12 cellular contexts compared by ENCODE assay signal in the genomic region with DNA sequence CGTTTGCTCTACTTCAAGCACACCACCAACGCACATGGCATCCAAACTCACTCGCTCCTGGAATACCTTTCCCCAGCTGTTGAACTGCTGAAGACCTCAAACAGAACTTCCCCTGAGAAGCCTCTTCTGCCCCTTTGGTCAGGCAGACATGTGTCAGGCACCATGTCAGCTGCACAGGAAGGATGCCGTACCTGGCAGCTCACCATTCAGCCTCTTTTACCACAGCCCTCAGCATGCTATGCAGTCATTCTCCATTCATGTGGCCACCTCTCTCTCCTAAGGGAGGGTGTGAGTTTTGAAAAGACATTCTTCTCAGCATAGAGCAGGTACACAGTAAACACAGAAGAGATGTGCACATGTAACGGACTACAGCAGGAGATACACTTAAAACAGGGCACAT. TPM values are rescaled to one million over a fixed set of nuclear protein-coding genes. Genes with fewer than 3 reads are reported as not detected.
DNase-seq lines count a peak whose midpoint lies in the region; ATAC-seq and TF ChIP-seq lines count a peak whose summit lies in the region.
"Had no signal": no experiment of that assay in that cellular context is flagged by ENCODE, and none has a peak within 500 bp of the region (broad histone marks: within the 10 kb centered on the region; RNA-seq: fewer than 3 reads in every experiment).

No MANE protein-coding gene starts in this region.

- no peak for TF ChIP-seq CTCF in CD4-positive, alpha-beta T cell (IDR thresholded peaks at IDR 0.05)
- TF ChIP-seq CTCF in gastrocnemius medialis (IDR thresholded peaks at IDR 0.05 in 4 of 5, conservative IDR thresholded peaks at IDR 0.05 in 1 of 5), result no peak

- TF ChIP-seq POLR2A in gastrocnemius medialis (IDR thresholded peaks at IDR 0.05), result no peak

- H3K4me1 ChIP-seq in gastrocnemius medialis, result no peaks in the 10 kb centered on the region
- H3K4me1 ChIP-seq: testis had no signal

- DNase-seq in CD4-positive, alpha-beta T cell, result peak in 7 of 10 experiments; percentile 18 to 50 (median 24)
- peak; percentile 70 for DNase-seq in activated effector memory CD4-positive, alpha-beta T cell treated with anti-CD3 and anti-CD28 coated beads, Interleukin-2, amount 50 U/mL, for 16 hours
- no peak for DNase-seq in SIG-M5 (lab: John Stamatoyannopoulos, UW)
- DNase-seq in gastrocnemius medialis, result no peak
- no peak for DNase-seq in H7
- DNase-seq: AML-193, NCI-H1092 treated with DMSO at 0.1 percent for 48 hours, testis had no signal

- CTCF ChIA-PET in CD4-positive, alpha-beta T cell (lab: Charles Lee), result no interaction called here

- H3K36me3 ChIP-seq in gastrocnemius medialis, result no peaks in the 10 kb centered on the region
- H3K36me3 ChIP-seq in H7 (replicated peaks; ENCODE audit: control insufficient read depth, insufficient read depth, low read length), result no peaks in the 10 kb centered on the region

- peaks cover 26% of the 10 kb centered on the region for H3K4me1 Mint-ChIP-seq in CD4-positive, alpha-beta T cell (ENCODE audit: low read depth)
- H3K4me1 Mint-ChIP-seq: nephron had no signal

- no peak overlapping the region for H3K27ac ChIP-seq in CD4-positive, alpha-beta T cell (ENCODE audit: low read depth, low read length)
- no peak overlapping the region for H3K27ac ChIP-seq in gastrocnemius medialis
- H3K27ac ChIP-seq: testis had no signal

- no peaks in the 10 kb centered on the region for H3K9me3 ChIP-seq in CD4-positive, alpha-beta T cell (ENCODE audit: control insufficient read depth, low read length)
- no peaks in the 10 kb centered on the region for H3K9me3 ChIP-seq in gastrocnemius medialis
- H3K9me3 ChIP-seq: testis had no signal

- intact Hi-C loops in CD4-positive, alpha-beta T cell (cut with DNase I, micrococcal nuclease), result loop anchor here in 1 of 2 experiments (5.0 kb wide), 1 partner anchor 616 kb away; the partner anchor contains the start of gene CSF2
- intact Hi-C loops in gastrocnemius medialis (cut with DNase I; ENCODE audit: low total_unique reads), result no loop called here

- no peaks in the 10 kb centered on the region for H3K27me3 Mint-ChIP-seq in CD4-positive, alpha-beta T cell

- no peak overlapping the region for H3K4me3 Mint-ChIP-seq in CD4-positive, alpha-beta T cell
- H3K4me3 Mint-ChIP-seq: nephron had no signal

- no peaks in the 10 kb centered on the region for H3K9me3 Mint-ChIP-seq in CD4-positive, alpha-beta T cell
- H3K9me3 Mint-ChIP-seq: nephron had no signal

- peaks cover 7% of the 10 kb centered on the region for H3K36me3 Mint-ChIP-seq in CD4-positive, alpha-beta T cell (ENCODE audit: low read depth)

- POLR2A ChIA-PET in CD4-positive, alpha-beta T cell (lab: Charles Lee), result no interaction called here

- peak; percentile 92 for ATAC-seq in CD4-positive, alpha-beta T cell (ENCODE audit: poor library complexity)
- ATAC-seq in HG02938 (IDR thresholded peaks at IDR 0.05; ENCODE audit: unreplicated experiment), result peak; percentile 49
- ATAC-seq in gastrocnemius medialis, result no peak

- in situ Hi-C loops in gastrocnemius medialis (cut with MboI; ENCODE audit: low sequenced_read_pairs in 4 of 4), result no loop called here

- H3K27me3 ChIP-seq in CD4-positive, alpha-beta T cell (ENCODE audit: control insufficient read depth, insufficient read depth, low read length), result no peaks in the 10 kb centered on the region
- H3K27me3 ChIP-seq in gastrocnemius medialis, result no peaks in the 10 kb centered on the region
- H3K27me3 ChIP-seq in H7 (ENCODE audit: control insufficient read depth, insufficient read depth, low read length), result no peaks in the 10 kb centered on the region
- H3K27me3 ChIP-seq: testis had no signal

- H3K4me3 ChIP-seq in gastrocnemius medialis (no peak overlapping the region), H7 (ENCODE audit: insufficient read depth, low read depth, low read length) (no peak overlapping the region)
- H3K4me3 ChIP-seq: testis had no signal

- peak overlapping the region; percentile 2 for H3K27ac Mint-ChIP-seq in CD4-positive, alpha-beta T cell
- H3K27ac Mint-ChIP-seq: nephron had no signal

RNA-seq across cellular contexts. Expression of gene IL4, which starts 14.2 kb away (rescaled TPM):
- not detected for total RNA-seq in CD4-positive, alpha-beta T cell
- total RNA-seq in gastrocnemius medialis, result not detected
- not detected in 2 replicates for total RNA-seq in H7 (2014; rRNA removed; shearing (Covaris generic))
- total RNA-seq: astrocyte, epithelial cell of proximal tubule, testis had no signal

RNA-seq across cellular contexts. Expression of gene IL13, which starts 30.0 kb away (rescaled TPM):
- under 1 TPM in 1 of 2 experiments, not detected in 1; 0.17 TPM for total RNA-seq in CD4-positive, alpha-beta T cell
- not detected for total RNA-seq in gastrocnemius medialis
- total RNA-seq in H7 (2014; rRNA removed; shearing (Covaris generic)), result not detected in 2 replicates
- total RNA-seq: astrocyte, epithelial cell of proximal tubule had no signal

RNA-seq across cellular contexts. Expression of gene KIF3A, which starts 49.4 kb away (rescaled TPM):
- 10 to 100 TPM; 10.2 to 12.4 TPM for total RNA-seq in CD4-positive, alpha-beta T cell
- 1 to 10 TPM; 2.5 to 4.2 (median 3.4) TPM for total RNA-seq in gastrocnemius medialis
- total RNA-seq in H7 (2014; rRNA removed; shearing (Covaris generic)), result 2.7 and 3.2 TPM in 2 replicates

RNA-seq across cellular contexts. Expression of gene CCNI2, which starts 59.2 kb away (rescaled TPM):
- total RNA-seq in CD4-positive, alpha-beta T cell, result 1 to 10 TPM; 7.2 to 8.8 TPM
- total RNA-seq in gastrocnemius medialis, result not detected
- 0.07 and 0.18 TPM in 2 replicates for total RNA-seq in H7 (2014; rRNA removed; shearing (Covaris generic))

Comparison
In these comparisons a context has a peak if more than half of its experiments do, and no peak if none do; other contexts are left out.
1. ATAC-seq: peak in CD4-positive, alpha-beta T cell (single experiment) and HG02938 (single experiment); none in gastrocnemius medialis (0 of 2).
2. DNase-seq: peak in CD4-positive, alpha-beta T cell (7 of 10) and activated effector memory CD4-positive, alpha-beta T cell treated with anti-CD3 and anti-CD28 coated beads, Interleukin-2, amount 50 U/mL, for 16 hours (single experiment); none in SIG-M5 (single experiment), gastrocnemius medialis (0 of 2) and H7 (single experiment).